ENCODE assay signal across 8 cellular contexts in genomic region chr2:238320246-238320647, GRCh38. TPM values are rescaled to one million over a fixed set of nuclear protein-coding genes. Genes with fewer than 3 reads are reported as not detected.
DNase-seq lines count a peak whose midpoint lies in the region; ATAC-seq and TF ChIP-seq lines count a peak whose summit lies in the region.

A gene with protein sequence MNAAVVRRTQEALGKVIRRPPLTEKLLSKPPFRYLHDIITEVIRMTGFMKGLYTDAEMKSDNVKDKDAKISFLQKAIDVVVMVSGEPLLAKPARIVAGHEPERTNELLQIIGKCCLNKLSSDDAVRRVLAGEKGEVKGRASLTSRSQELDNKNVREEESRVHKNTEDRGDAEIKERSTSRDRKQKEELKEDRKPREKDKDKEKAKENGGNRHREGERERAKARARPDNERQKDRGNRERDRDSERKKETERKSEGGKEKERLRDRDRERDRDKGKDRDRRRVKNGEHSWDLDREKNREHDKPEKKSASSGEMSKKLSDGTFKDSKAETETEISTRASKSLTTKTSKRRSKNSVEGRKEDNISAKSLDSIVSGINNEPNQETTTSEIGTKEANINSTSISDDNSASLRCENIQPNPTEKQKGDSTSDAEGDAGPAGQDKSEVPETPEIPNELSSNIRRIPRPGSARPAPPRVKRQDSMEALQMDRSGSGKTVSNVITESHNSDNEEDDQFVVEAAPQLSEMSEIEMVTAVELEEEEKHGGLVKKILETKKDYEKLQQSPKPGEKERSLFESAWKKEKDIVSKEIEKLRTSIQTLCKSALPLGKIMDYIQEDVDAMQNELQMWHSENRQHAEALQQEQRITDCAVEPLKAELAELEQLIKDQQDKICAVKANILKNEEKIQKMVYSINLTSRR (plus strand): TSS chr2:238320518. CDS start chr2:238320663, 145 bp downstream.

- intact Hi-C loops in Panc1 (cut with micrococcal nuclease; ENCODE audit: unreplicated experiment), result no loop called here
- intact Hi-C loops in naive thymus-derived CD4-positive, alpha-beta T cell (cut with micrococcal nuclease), result loop anchor here (1.0 to 5.0 kb wide), 3 partner anchors 32 to 258 kb away; partner anchors contain the start of genes PER2 (in 2 of the 2), ASB1 (in 1 of the 2) and SCLY (in 1 of the 2)

- peak within 1 kb of the TSS; percentile 67 for H3K9ac ChIP-seq in fibroblast of lung (ENCODE audit: insufficient read depth, low read length)

- peak; percentile 95 for ATAC-seq in GM21576 (IDR thresholded peaks at IDR 0.05; ENCODE audit: unreplicated experiment)
- peak; percentile 98 for ATAC-seq in Panc1
- ATAC-seq in naive thymus-derived CD4-positive, alpha-beta T cell, result peak; percentile 97
- ATAC-seq in stimulated activated effector memory CD8-positive, alpha-beta T cell treated with anti-CD3 and anti-CD28 coated beads, Interleukin-12 subunit alpha, Interleukin-12 subunit beta, amount 100 ng/mL, for 72 hours, result peak; percentile 93

- DNase-seq in DMS 273 (lab: John Stamatoyannopoulos, UW; ENCODE audit: unreplicated experiment), result peak; percentile 97
- DNase-seq in Panc1 (ENCODE audit: low read depth, low spot score), result peak; percentile 42
- DNase-seq in activated T-helper 1 cell treated with Interleukin-2 at 50 U/mL for 16 hours (ENCODE audit: low read depth), result peak; percentile 80
- DNase-seq in fibroblast of lung (ENCODE audit: low read depth in 2 of 2), result peak; percentile 88 to 90
- peak; percentile 75 to 92 (median 86) for DNase-seq in naive thymus-derived CD4-positive, alpha-beta T cell
- DNase-seq in stimulated activated effector memory CD8-positive, alpha-beta T cell treated with anti-CD3 and anti-CD28 coated beads, Interleukin-12 subunit alpha, Interleukin-12 subunit beta, amount 100 ng/mL, for 72 hours (ENCODE audit: low spot score in 2 of 2), result peak; percentile 78 to 90

- no peak for TF ChIP-seq EP300 in Ishikawa (IDR thresholded peaks at IDR 0.05; ENCODE audit: borderline replicate concordance)

- H2AFZ ChIP-seq in fibroblast of lung (ENCODE audit: low read length), result peak within 1 kb of the TSS; percentile 54

- H3K79me2 ChIP-seq in fibroblast of lung (ENCODE audit: control insufficient read depth, insufficient read depth, low read length), result peaks cover 7% of the 10 kb centered on the region

- TF ChIP-seq CTCF in Panc1 (IDR thresholded peaks at IDR 0.05) (no peak), fibroblast of lung (conservative IDR thresholded peaks at IDR 0.05 in 1 of 2, IDR thresholded peaks at IDR 0.05 in 1 of 2; ENCODE audit: low read depth in 1 of 2, low read length in 2 of 2) (no peak)

- CTCF ChIA-PET in Panc1 (lab: Charles Lee), result no interaction called here
- CTCF ChIA-PET in naive thymus-derived CD4-positive, alpha-beta T cell (lab: Charles Lee), result no interaction called here

- H3K4me3 Mint-ChIP-seq in naive thymus-derived CD4-positive, alpha-beta T cell, result peak within 1 kb of the TSS; percentile 77 to 89 (median 82)
- H3K4me3 Mint-ChIP-seq in stimulated activated effector memory CD8-positive, alpha-beta T cell treated with anti-CD3 and anti-CD28 coated beads, Interleukin-12 subunit alpha, Interleukin-12 subunit beta, amount 100 ng/mL, for 72 hours, result peak within 1 kb of the TSS; percentile 65

- peaks cover 0 to 34% (median 6%) of the 10 kb centered on the region in 5 donors for H3K27me3 Mint-ChIP-seq in naive thymus-derived CD4-positive, alpha-beta T cell

- H3K27ac ChIP-seq in Panc1 (ENCODE audit: low read length) (peak within 1 kb of the TSS; percentile 73), fibroblast of lung (ENCODE audit: insufficient read depth, low read length) (peak within 1 kb of the TSS; percentile 14)
- peak within 1 kb of the TSS; percentile 51 for H3K27ac ChIP-seq in naive thymus-derived CD4-positive, alpha-beta T cell (ENCODE audit: low read depth, low read length)

- H3K36me3 Mint-ChIP-seq in naive thymus-derived CD4-positive, alpha-beta T cell, result peaks cover 0 to 5% (median 0%) of the 10 kb centered on the region in 5 donors
- no peaks in the 10 kb centered on the region for H3K36me3 Mint-ChIP-seq in stimulated activated effector memory CD8-positive, alpha-beta T cell treated with anti-CD3 and anti-CD28 coated beads, Interleukin-12 subunit alpha, Interleukin-12 subunit beta, amount 100 ng/mL, for 72 hours

- H3K27ac Mint-ChIP-seq in naive thymus-derived CD4-positive, alpha-beta T cell, result peak within 1 kb of the TSS in 6 of 9 donors; percentile 4 to 69 (median 45)
- H3K27ac Mint-ChIP-seq in stimulated activated effector memory CD8-positive, alpha-beta T cell treated with anti-CD3 and anti-CD28 coated beads, Interleukin-12 subunit alpha, Interleukin-12 subunit beta, amount 100 ng/mL, for 72 hours, result no peak within 1 kb of the TSS

- H3K27me3 ChIP-seq in Panc1 (ENCODE audit: control insufficient read depth, insufficient read depth, low read length) (no peaks in the 10 kb centered on the region), fibroblast of lung (ENCODE audit: control insufficient read depth, insufficient read depth, low read length) (no peaks in the 10 kb centered on the region)
- H3K27me3 ChIP-seq in naive thymus-derived CD4-positive, alpha-beta T cell (ENCODE audit: control insufficient read depth in 2 of 2, insufficient read depth in 2 of 2, low read length in 2 of 2), result no peaks in the 10 kb centered on the region

- no peaks in the 10 kb centered on the region for H3K9me3 Mint-ChIP-seq in naive thymus-derived CD4-positive, alpha-beta T cell
- H3K9me3 Mint-ChIP-seq in stimulated activated effector memory CD8-positive, alpha-beta T cell treated with anti-CD3 and anti-CD28 coated beads, Interleukin-12 subunit alpha, Interleukin-12 subunit beta, amount 100 ng/mL, for 72 hours, result no peaks in the 10 kb centered on the region

- POLR2A ChIA-PET in Panc1 (lab: Charles Lee), result no interaction called here
- POLR2A ChIA-PET in naive thymus-derived CD4-positive, alpha-beta T cell (lab: Charles Lee), result no interaction called here

- no peak for TF ChIP-seq RAD21 in Ishikawa (IDR thresholded peaks at IDR 0.05; ENCODE audit: low read depth)

- H3K4me1 ChIP-seq in Panc1 (ENCODE audit: control insufficient read depth, insufficient read depth, low read length) (peaks cover 9% of the 10 kb centered on the region; the same call in 1 of the 2 replicates), fibroblast of lung (ENCODE audit: control insufficient read depth, extremely low read depth, insufficient read depth, low read length) (peaks cover 9% of the 10 kb centered on the region)
- peaks cover 7 to 15% of the 10 kb centered on the region in 2 donors for H3K4me1 ChIP-seq in naive thymus-derived CD4-positive, alpha-beta T cell (ENCODE audit: control insufficient read depth in 2 of 2, insufficient read depth in 2 of 2, low read length in 2 of 2)

- H4K20me1 ChIP-seq in fibroblast of lung (ENCODE audit: control insufficient read depth, extremely low read depth, insufficient read depth, low read length), result no peaks in the 10 kb centered on the region

- H3K4me2 ChIP-seq in fibroblast of lung (ENCODE audit: extremely low read depth, insufficient read depth, low read length), result peak within 1 kb of the TSS; percentile 93

- H3K9me3 ChIP-seq in Panc1 (ENCODE audit: control insufficient read depth, insufficient read depth, low read depth, low read length), result no peaks in the 10 kb centered on the region
- no peaks in the 10 kb centered on the region for H3K9me3 ChIP-seq in fibroblast of lung (ENCODE audit: control insufficient read depth, insufficient read depth, low read depth, low read length)
- H3K9me3 ChIP-seq in naive thymus-derived CD4-positive, alpha-beta T cell (ENCODE audit: control insufficient read depth in 2 of 3, low read length in 3 of 3), result no peaks in the 10 kb centered on the region

- BruUV-seq in Panc1 (replicated peaks; lab: Mats Ljungman, UMichigan), result no TSS peak

- in situ Hi-C loops in Panc1 (cut with HindIII; ENCODE audit: low pct_unique_long_range_greater_than_20kb, low sequenced_read_pairs), result no loop called here

- H3K4me3 ChIP-seq in Panc1 (ENCODE audit: low read depth in 2 of 2, low read length in 2 of 2) (peak within 1 kb of the TSS; percentile 62 to 64), fibroblast of lung (replicated peaks in 1 of 4; ENCODE audit: control extremely low read depth in 1 of 4, insufficient read depth in 1 of 4, low read depth in 3 of 4, low read length in 4 of 4) (peak within 1 kb of the TSS; percentile 63 to 84 (median 68))
- H3K4me3 ChIP-seq in naive thymus-derived CD4-positive, alpha-beta T cell (ENCODE audit: low read length), result peak within 1 kb of the TSS; percentile 69

- peaks cover 9 to 29% (median 24%) of the 10 kb centered on the region in 7 donors for H3K4me1 Mint-ChIP-seq in naive thymus-derived CD4-positive, alpha-beta T cell
- peaks cover 17% of the 10 kb centered on the region for H3K4me1 Mint-ChIP-seq in stimulated activated effector memory CD8-positive, alpha-beta T cell treated with anti-CD3 and anti-CD28 coated beads, Interleukin-12 subunit alpha, Interleukin-12 subunit beta, amount 100 ng/mL, for 72 hours

- H3K36me3 ChIP-seq in Panc1 (ENCODE audit: control insufficient read depth, insufficient read depth, low read length), result no peaks in the 10 kb centered on the region
- no peaks in the 10 kb centered on the region for H3K36me3 ChIP-seq in fibroblast of lung (ENCODE audit: control insufficient read depth, insufficient read depth, low read length)
- H3K36me3 ChIP-seq in naive thymus-derived CD4-positive, alpha-beta T cell (ENCODE audit: control insufficient read depth in 2 of 3, insufficient read depth in 3 of 3, low read length in 3 of 3), result no peaks in the 10 kb centered on the region

TF ChIP-seq in Ishikawa, 13 proteins besides CTCF, POLR2A, EP300 and RAD21:
- no peak for TF ChIP-seq EGR1 (IDR thresholded peaks at IDR 0.05)
- TF ChIP-seq MAX (IDR thresholded peaks at IDR 0.05), result peak; percentile 35
- TF ChIP-seq NFIC (IDR thresholded peaks at IDR 0.05), result peak; percentile 24; the same call in 1 of the 2 replicates
- no peak for TF ChIP-seq CEBPB (IDR thresholded peaks at IDR 0.05)
- TF ChIP-seq ZBTB7A (IDR thresholded peaks at IDR 0.05; ENCODE audit: low read depth), result 0 out of 2 replicates have a peak, but pooled peaks have one; percentile 35
- peak; percentile 36; the same call in 1 of the 2 replicates for TF ChIP-seq TAF1 (IDR thresholded peaks at IDR 0.05; ENCODE audit: low read depth)
- no peak for TF ChIP-seq CREB1 (IDR thresholded peaks at IDR 0.05; ENCODE audit: low read depth)

RNA-seq across cellular contexts. Expression of the gene that starts here (rescaled TPM):
- total RNA-seq in Panc1 (2021; ENCODE audit: unreplicated experiment) (23.4 TPM), fibroblast of lung (7.7 and 9.2 TPM in 2 replicates)
- 27.9 TPM for polyA plus RNA-seq in Panc1 (2012; ENCODE audit: insufficient read length)
- 3.9 and 4.9 TPM in 2 replicates for polyA plus RNA-seq in fibroblast of lung
- polyA plus RNA-seq in fibroblast of lung (2012), result 11.9 and 16.9 TPM in 2 replicates
- 8.9 and 20.9 TPM in 2 replicates for polyA minus RNA-seq in fibroblast of lung (ENCODE audit: low replicate concordance)
- 10 to 100 TPM in 2 of 5 experiments, 1 to 10 TPM in 3; 6.2 to 13.3 (median 9.4) TPM for total RNA-seq in naive thymus-derived CD4-positive, alpha-beta T cell
- 1 to 10 TPM; 4.3 to 5.7 TPM for polyA plus RNA-seq in naive thymus-derived CD4-positive, alpha-beta T cell

Comparison
In these comparisons a context has a peak if more than half of its experiments do, and no peak if none do; other contexts are left out.
1. Peak in every context shown above with its lines: DNase-seq, ATAC-seq, H3K4me3 ChIP-seq and H3K27ac ChIP-seq.
2. DNase-seq: peak in every context shown above with its lines; median percentile 97 in DMS 273; 89 in fibroblast of lung; 86 in naive thymus-derived CD4-positive, alpha-beta T cell; 84 in stimulated activated effector memory CD8-positive, alpha-beta T cell treated with anti-CD3 and anti-CD28 coated beads, Interleukin-12 subunit alpha, Interleukin-12 subunit beta, amount 100 ng/mL, for 72 hours; 80 in activated T-helper 1 cell treated with Interleukin-2 at 50 U/mL for 16 hours; 42 in Panc1.
3. H3K27ac ChIP-seq: peak in every context shown above with its lines; median percentile 73 in Panc1; 51 in naive thymus-derived CD4-positive, alpha-beta T cell; 14 in fibroblast of lung.